8 cellular contexts compared by ENCODE assay signal in genomic region chr19:46115396-46116109, GRCh38.
A peak's percentile ranks its signal among the peaks of the same experiment; 100 is the strongest.
DNase-seq lines count a peak whose midpoint lies in the region; ATAC-seq and TF ChIP-seq lines count a peak whose summit lies in the region.

No MANE protein-coding gene starts in this region.

- no peak for ATAC-seq in HG03469 (IDR thresholded peaks at IDR 0.05; ENCODE audit: unreplicated experiment)

- no peak for TF ChIP-seq CTCF in cardiac fibroblast (IDR thresholded peaks at IDR 0.05; ENCODE audit: low read depth, low read length)

- DNase-seq in DMS53 (lab: John Stamatoyannopoulos, UW) (peak; percentile 10), DMS53 treated with DMSO at 0.1 percent for 48 hours (lab: John Stamatoyannopoulos, UW; ENCODE audit: unreplicated experiment) (no peak), NCI-H226 (peak; percentile 87), cardiac fibroblast (ENCODE audit: low read depth in 2 of 2) (peak; percentile 11 to 55), NCI-H2081 (lab: John Stamatoyannopoulos, UW) (no peak), inferior parietal cortex (ENCODE audit: extremely low spot score) (no peak)
- peak; percentile 2 for DNase-seq in stimulated activated CD4-positive, alpha-beta T cell treated with anti-CD3 and anti-CD28 coated beads, Interleukin-2, amount 100 ng/mL, for 4 hours (ENCODE audit: low read depth)

- H3K4me3 ChIP-seq in cardiac fibroblast (replicated peaks in 1 of 2; ENCODE audit: low read depth in 2 of 2, low read length in 2 of 2), result no peak overlapping the region

Comparison
In these comparisons a context has a peak if more than half of its experiments do, and no peak if none do; other contexts are left out.
1. DNase-seq: peak in DMS53 (single experiment), NCI-H226 (single experiment), cardiac fibroblast (2 of 2) and stimulated activated CD4-positive, alpha-beta T cell treated with anti-CD3 and anti-CD28 coated beads, Interleukin-2, amount 100 ng/mL, for 4 hours (single experiment); none in DMS53 treated with DMSO at 0.1 percent for 48 hours (single experiment), NCI-H2081 (0 of 2) and inferior parietal cortex (single experiment).